Comparison of ENCODE assay signal across 18 cellular contexts in genomic region chr4:136395212-136395722, GRCh38.
A peak's percentile ranks its signal among the peaks of the same experiment; 100 is the strongest.
DNase-seq lines count a peak whose midpoint lies in the region; TF ChIP-seq lines count a peak whose summit lies in the region.
"Had no signal": no experiment of that assay in that cellular context is flagged by ENCODE, and none has a peak within 500 bp of the region (broad histone marks: within the 10 kb centered on the region; RNA-seq: fewer than 3 reads in every experiment).

No MANE protein-coding gene starts in this region.

- H3K9me3 ChIP-seq in HUES64 (ENCODE audit: insufficient read depth, low read depth, low read length) = no peaks in the 10 kb centered on the region

- H3K9ac ChIP-seq in HUES64 (ENCODE audit: low read depth, low read length) = no peak overlapping the region
- H3K9ac ChIP-seq: GM23248, KMS-11 had no signal

- intact Hi-C loops in posterior vena cava (cut with DNase I) (no loop called here), dorsolateral prefrontal cortex (cut with DNase I) (no loop called here)

- H3K36me3 ChIP-seq in HUES64 (ENCODE audit: insufficient read depth, low read length) = no peaks in the 10 kb centered on the region

- no peak overlapping the region for H3K27ac ChIP-seq in HUES64 (ENCODE audit: low read depth, low read length)
- H3K27ac ChIP-seq in dorsolateral prefrontal cortex = no peak overlapping the region
- H3K27ac ChIP-seq: 22Rv1, GM23248, KMS-11 had no signal

- H3K4me1 ChIP-seq in HUES64 (ENCODE audit: insufficient read depth, low read length) = no peaks in the 10 kb centered on the region

- DNase-seq in NCI-H146 (lab: John Stamatoyannopoulos, UW) = peak; percentile 52
- no peak for DNase-seq in NCI-H146 treated with DMSO at 0.1 percent for 48 hours (lab: John Stamatoyannopoulos, UW; ENCODE audit: unreplicated experiment)
- peak; percentile 8 for DNase-seq in astrocyte of the hippocampus (ENCODE audit: low read depth, low spot score)
- peak; percentile 67 for DNase-seq in posterior vena cava (ENCODE audit: low spot score)
- DNase-seq in dorsolateral prefrontal cortex = no peak
- DNase-seq in NCI-H82 treated with DMSO at 0.1 percent for 48 hours (lab: John Stamatoyannopoulos, UW; ENCODE audit: unreplicated experiment) = no peak
- no peak for DNase-seq in activated naive CD4-positive, alpha-beta T cell treated with Interleukin-2 at 50 U/mL for 16 hours
- DNase-seq: CD8-positive, alpha-beta T cell; DMS79 treated with DMSO at 0.1 percent for 48 hours; GF-D8; GM23248; NCI-H1092 treated with DMSO at 0.1 percent for 48 hours; NCI-H2029; NCI-H226; NCI-H774 had no signal

- H3K4me3 ChIP-seq in HUES64 (ENCODE audit: low read length) = peak overlapping the region; percentile 30; the same call in 1 of the 2 replicates
- H3K4me3 ChIP-seq in dorsolateral prefrontal cortex = peak overlapping the region in 3 of 59 donors; percentile 5 to 49 (median 21)
- H3K4me3 ChIP-seq: GM23248 had no signal

- TF ChIP-seq CTCF in dorsolateral prefrontal cortex (IDR thresholded peaks at IDR 0.05 in 54 of 56, conservative IDR thresholded peaks at IDR 0.05 in 2 of 56; ENCODE audit: low read depth in 1 of 56, partially characterized antibody in 56 of 56) = no peak

- 97% methylated on average over 44 of the region's 44 CpGs for WGBS in HUES64

- H3K27me3 ChIP-seq in HUES64 (ENCODE audit: insufficient read depth, low read length) (no peaks in the 10 kb centered on the region), dorsolateral prefrontal cortex (no peaks in the 10 kb centered on the region)

Comparison
In these comparisons a context has a peak if more than half of its experiments do, and no peak if none do; other contexts are left out.
1. DNase-seq: peak in NCI-H146 (single experiment), astrocyte of the hippocampus (single experiment) and posterior vena cava (single experiment); none in NCI-H146 treated with DMSO at 0.1 percent for 48 hours (single experiment), dorsolateral prefrontal cortex (0 of 10), NCI-H82 treated with DMSO at 0.1 percent for 48 hours (single experiment) and activated naive CD4-positive, alpha-beta T cell treated with Interleukin-2 at 50 U/mL for 16 hours (single experiment).